ENCODE assay signal across 15 cellular contexts in genomic region chr7:5472432-5473315, GRCh38. TPM values are rescaled to one million over a fixed set of nuclear protein-coding genes. Genes with fewer than 3 reads are reported as not detected.
DNase-seq lines count a peak whose midpoint lies in the region; ATAC-seq and TF ChIP-seq lines count a peak whose summit lies in the region.
"Had no signal": no experiment of that assay in that cellular context is flagged by ENCODE, and none has a peak within 500 bp of the region (broad histone marks: within the 10 kb centered on the region; RNA-seq: fewer than 3 reads in every experiment).

No MANE protein-coding gene starts in this region.

- H3K27ac ChIP-seq in body of pancreas: no peak overlapping the region
- H3K27ac ChIP-seq: sigmoid colon, upper lobe of right lung had no signal

- no peaks in the 10 kb centered on the region for H3K4me1 ChIP-seq in body of pancreas

- H3K36me3 ChIP-seq in body of pancreas (replicated peaks in 1 of 2; ENCODE audit: insufficient read depth in 1 of 2, low read depth in 2 of 2): no peaks in the 10 kb centered on the region
- H3K36me3 ChIP-seq: sigmoid colon, upper lobe of right lung had no signal

- CTCF ChIA-PET in activated CD8-positive, alpha-beta T cell treated with anti-CD3 and anti-CD28 coated beads, Interleukin-2, amount 10 ng/mL, durations not matched to agents 7 days and 5 days (lab: Charles Lee): no interaction called here

- no peaks in the 10 kb centered on the region for H3K9me3 ChIP-seq in body of pancreas
- H3K9me3 ChIP-seq: sigmoid colon, upper lobe of right lung had no signal

- no peaks in the 10 kb centered on the region for H3K27me3 Mint-ChIP-seq in activated CD8-positive, alpha-beta T cell treated with anti-CD3 and anti-CD28 coated beads, Interleukin-2, amount 10 ng/mL, durations not matched to agents 7 days and 5 days (ENCODE audit: low read depth)
- H3K27me3 Mint-ChIP-seq: memory B cell had no signal

- no peaks in the 10 kb centered on the region for H3K36me3 Mint-ChIP-seq in activated CD8-positive, alpha-beta T cell treated with anti-CD3 and anti-CD28 coated beads, Interleukin-2, amount 10 ng/mL, durations not matched to agents 7 days and 5 days (ENCODE audit: low read depth)
- H3K36me3 Mint-ChIP-seq: stimulated activated effector memory CD8-positive, alpha-beta T cell treated with anti-CD3 and anti-CD28 coated beads, Interleukin-12 subunit alpha, Interleukin-12 subunit beta, amount 100 ng/mL, for 72 hours had no signal

- no peak overlapping the region for H3K4me3 ChIP-seq in NB4 (ENCODE audit: low read depth, low read length)
- H3K4me3 ChIP-seq in body of pancreas: no peak overlapping the region
- H3K4me3 ChIP-seq: sigmoid colon, upper lobe of right lung had no signal

- H3K9me3 Mint-ChIP-seq in activated CD8-positive, alpha-beta T cell treated with anti-CD3 and anti-CD28 coated beads, Interleukin-2, amount 10 ng/mL, durations not matched to agents 7 days and 5 days (ENCODE audit: insufficient read depth): no peaks in the 10 kb centered on the region
- H3K9me3 Mint-ChIP-seq: memory B cell; stimulated activated effector memory CD8-positive, alpha-beta T cell treated with anti-CD3 and anti-CD28 coated beads, Interleukin-12 subunit alpha, Interleukin-12 subunit beta, amount 100 ng/mL, for 72 hours had no signal

- TF ChIP-seq CTCF in NB4 (IDR thresholded peaks at IDR 0.05; ENCODE audit: low read depth, low read length) (peak; percentile 52), body of pancreas (IDR thresholded peaks at IDR 0.05) (no peak)

- no peak for ATAC-seq in activated CD8-positive, alpha-beta T cell treated with anti-CD3 and anti-CD28 coated beads, Interleukin-2, amount 10 ng/mL, durations not matched to agents 7 days and 5 days
- ATAC-seq in body of pancreas: no peak
- ATAC-seq: stimulated activated effector memory CD8-positive, alpha-beta T cell treated with anti-CD3 and anti-CD28 coated beads, Interleukin-12 subunit alpha, Interleukin-12 subunit beta, amount 100 ng/mL, for 72 hours; upper lobe of right lung had no signal

- H3K27ac Mint-ChIP-seq in activated CD8-positive, alpha-beta T cell treated with anti-CD3 and anti-CD28 coated beads, Interleukin-2, amount 10 ng/mL, durations not matched to agents 7 days and 5 days: peak overlapping the region; percentile 2
- H3K27ac Mint-ChIP-seq: memory B cell; stimulated activated effector memory CD8-positive, alpha-beta T cell treated with anti-CD3 and anti-CD28 coated beads, Interleukin-12 subunit alpha, Interleukin-12 subunit beta, amount 100 ng/mL, for 72 hours had no signal

- H3K27me3 ChIP-seq in body of pancreas: no peaks in the 10 kb centered on the region
- H3K27me3 ChIP-seq: sigmoid colon, upper lobe of right lung had no signal

- no peak for TF ChIP-seq POLR2A in NB4 (IDR thresholded peaks at IDR 0.05; ENCODE audit: extremely low read depth, insufficient read length)
- no peak for TF ChIP-seq POLR2A in body of pancreas (IDR thresholded peaks at IDR 0.05)

- peaks cover 8% of the 10 kb centered on the region for H3K4me1 Mint-ChIP-seq in activated CD8-positive, alpha-beta T cell treated with anti-CD3 and anti-CD28 coated beads, Interleukin-2, amount 10 ng/mL, durations not matched to agents 7 days and 5 days (ENCODE audit: low read depth)

- DNase-seq in NCI-H2171 treated with DMSO at 0.1 percent for 48 hours (lab: John Stamatoyannopoulos, UW): peak; percentile 93
- DNase-seq in NCI-H2171 (lab: John Stamatoyannopoulos, UW): no peak
- peak; percentile 21 for DNase-seq in GDM1 (lab: John Stamatoyannopoulos, UW)
- peak; percentile 92 for DNase-seq in NB4 (ENCODE audit: low read depth)
- no peak for DNase-seq in activated CD8-positive, alpha-beta T cell treated with anti-CD3 and anti-CD28 coated beads, Interleukin-2, amount 10 ng/mL, durations not matched to agents 7 days and 5 days
- DNase-seq in COLO668 (lab: John Stamatoyannopoulos, UW; ENCODE audit: unreplicated experiment): no peak
- no peak for DNase-seq in activated CD8-positive, alpha-beta memory T cell treated with anti-CD3 and anti-CD28 coated beads for 24 hours
- no peak for DNase-seq in body of pancreas
- DNase-seq: activated naive CD4-positive, alpha-beta T cell treated with Interleukin-2 at 50 U/mL for 16 hours; NCI-H2081; sigmoid colon; stimulated activated CD4-positive, alpha-beta T cell treated with anti-CD3 and anti-CD28 coated beads, Interleukin-4, amount 100 ng/mL, for 4 hours; upper lobe of right lung had no signal

- 94 to 98% methylated on average over 10 to 20 of the region's 20 CpGs for WGBS in body of pancreas, 2 donors

- no peak overlapping the region for H3K4me3 Mint-ChIP-seq in activated CD8-positive, alpha-beta T cell treated with anti-CD3 and anti-CD28 coated beads, Interleukin-2, amount 10 ng/mL, durations not matched to agents 7 days and 5 days
- H3K4me3 Mint-ChIP-seq: memory B cell; stimulated activated effector memory CD8-positive, alpha-beta T cell treated with anti-CD3 and anti-CD28 coated beads, Interleukin-12 subunit alpha, Interleukin-12 subunit beta, amount 100 ng/mL, for 72 hours had no signal

- intact Hi-C loops in body of pancreas (cut with DNase I): no loop called here

- POLR2A ChIA-PET in activated CD8-positive, alpha-beta T cell treated with anti-CD3 and anti-CD28 coated beads, Interleukin-2, amount 10 ng/mL, durations not matched to agents 7 days and 5 days (lab: Charles Lee): no interaction called here

RNA-seq across cellular contexts. Expression of gene FBXL18, which starts 40.9 kb away (rescaled TPM):
- 10 to 100 TPM; 15.6 to 16.0 TPM for total RNA-seq in activated CD8-positive, alpha-beta T cell treated with anti-CD3 and anti-CD28 coated beads, Interleukin-2, amount 10 ng/mL, durations not matched to agents 7 days and 5 days
- total RNA-seq in body of pancreas: 10 to 100 TPM in 1 of 2 donors, 1 to 10 TPM in 1; 5.2 to 11.5 TPM

RNA-seq across cellular contexts. Expression of gene TNRC18, which starts 49.0 kb away (rescaled TPM):
- 10 to 100 TPM; 46.1 to 52.1 TPM for total RNA-seq in activated CD8-positive, alpha-beta T cell treated with anti-CD3 and anti-CD28 coated beads, Interleukin-2, amount 10 ng/mL, durations not matched to agents 7 days and 5 days
- 100 to 1,000 TPM in 1 of 2 donors, 10 to 100 TPM in 1; 87.9 to 201 TPM for total RNA-seq in body of pancreas

RNA-seq across cellular contexts. Expression of gene ACTB, which starts 57.7 kb away (rescaled TPM):
- over 10,000 TPM; 13,463 to 13,594 TPM for total RNA-seq in activated CD8-positive, alpha-beta T cell treated with anti-CD3 and anti-CD28 coated beads, Interleukin-2, amount 10 ng/mL, durations not matched to agents 7 days and 5 days
- total RNA-seq in body of pancreas: 1,000 to 10,000 TPM; 1,033 to 1,984 TPM

Comparison
In these comparisons a context has a peak if more than half of its experiments do, and no peak if none do; other contexts are left out.
1. DNase-seq: peak in NCI-H2171 treated with DMSO at 0.1 percent for 48 hours (single experiment), GDM1 (single experiment) and NB4 (single experiment); none in NCI-H2171 (single experiment), activated CD8-positive, alpha-beta T cell treated with anti-CD3 and anti-CD28 coated beads, Interleukin-2, amount 10 ng/mL, durations not matched to agents 7 days and 5 days (single experiment), COLO668 (single experiment), activated CD8-positive, alpha-beta memory T cell treated with anti-CD3 and anti-CD28 coated beads for 24 hours (single experiment) and body of pancreas (0 of 4).
2. RNA of gene ACTB, which starts 57.7 kb away (total RNA-seq): 13,463 to 13,594 TPM in activated CD8-positive, alpha-beta T cell treated with anti-CD3 and anti-CD28 coated beads, Interleukin-2, amount 10 ng/mL, durations not matched to agents 7 days and 5 days; 1,033 to 1,984 TPM in body of pancreas; every median in the first group is over 4 times any median in the second.